ENCODE assay signal across 15 cellular contexts in the genomic region with DNA sequence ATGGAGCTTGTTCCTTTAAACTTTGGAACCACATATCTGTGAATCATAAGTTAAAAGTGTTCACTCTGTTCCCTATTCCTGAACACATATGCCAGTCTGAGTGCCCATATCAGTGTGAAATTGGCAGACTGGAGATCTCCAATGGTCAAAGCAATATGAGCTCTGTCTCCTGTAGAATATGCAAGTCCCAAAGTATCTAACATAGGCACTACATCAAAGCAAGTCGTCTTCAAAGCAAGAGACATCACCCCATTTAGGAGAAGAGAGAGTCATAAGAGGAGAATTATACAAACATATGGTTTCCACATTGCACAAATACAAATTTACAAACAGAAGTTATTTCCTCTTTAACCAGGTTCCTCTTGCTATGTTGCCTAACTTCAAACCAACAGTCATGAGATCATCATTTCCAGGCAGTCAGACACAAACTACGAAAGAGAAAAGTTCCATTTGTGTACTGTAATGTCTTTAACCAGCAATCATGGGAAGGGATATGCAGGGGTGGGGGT. TPM values are rescaled to one million over a fixed set of nuclear protein-coding genes. Genes with fewer than 3 reads are reported as not detected.
DNase-seq lines count a peak whose midpoint lies in the region; FAIRE-seq and TF ChIP-seq lines count a peak whose summit lies in the region.
"Had no signal": no experiment of that assay in that cellular context is flagged by ENCODE, and none has a peak within 500 bp of the region (broad histone marks: within the 10 kb centered on the region; RNA-seq: fewer than 3 reads in every experiment).

No MANE protein-coding gene starts in this region.

- intact Hi-C loops in activated T-helper 1 cell treated with anti-CD3 and anti-CD28 coated beads, Interleukin-12 subunit alpha, Interleukin-12 subunit beta, Interleukin-2, Interleukin-4 antibody, amounts not matched to agents 30 ng/mL and 10 ng/mL and 1 ng/mL, durations not matched to agents 14 hours and 24 hours and 36 hours (cut with micrococcal nuclease), result loop anchor here (1.0 kb wide), 1 partner anchor 16 kb away; no protein-coding TSS in a partner anchor

- no peaks in the 10 kb centered on the region for H3K27me3 Mint-ChIP-seq in activated T-helper 1 cell treated with anti-CD3 and anti-CD28 coated beads, Interleukin-12 subunit alpha, Interleukin-12 subunit beta, Interleukin-2, Interleukin-4 antibody, amounts not matched to agents 30 ng/mL and 10 ng/mL and 1 ng/mL, durations not matched to agents 14 hours and 24 hours and 36 hours (ENCODE audit: insufficient read depth)
- H3K27me3 Mint-ChIP-seq: activated naive CD8-positive, alpha-beta T cell had no signal

- TF ChIP-seq POLR2A in GM12892 (IDR thresholded peaks at IDR 0.05; ENCODE audit: low read depth, low read length), result no peak

- H3K27ac Mint-ChIP-seq in activated T-helper 1 cell treated with anti-CD3 and anti-CD28 coated beads, Interleukin-12 subunit alpha, Interleukin-12 subunit beta, Interleukin-2, Interleukin-4 antibody, amounts not matched to agents 30 ng/mL and 10 ng/mL and 1 ng/mL, durations not matched to agents 14 hours and 24 hours and 36 hours, result peak overlapping the region; percentile 99
- H3K27ac Mint-ChIP-seq: activated naive CD8-positive, alpha-beta T cell had no signal

- no peaks in the 10 kb centered on the region for H3K9me3 Mint-ChIP-seq in activated T-helper 1 cell treated with anti-CD3 and anti-CD28 coated beads, Interleukin-12 subunit alpha, Interleukin-12 subunit beta, Interleukin-2, Interleukin-4 antibody, amounts not matched to agents 30 ng/mL and 10 ng/mL and 1 ng/mL, durations not matched to agents 14 hours and 24 hours and 36 hours

- H3K4me3 Mint-ChIP-seq in activated T-helper 1 cell treated with anti-CD3 and anti-CD28 coated beads, Interleukin-12 subunit alpha, Interleukin-12 subunit beta, Interleukin-2, Interleukin-4 antibody, amounts not matched to agents 30 ng/mL and 10 ng/mL and 1 ng/mL, durations not matched to agents 14 hours and 24 hours and 36 hours, result peak overlapping the region; percentile 22
- H3K4me3 Mint-ChIP-seq: activated naive CD8-positive, alpha-beta T cell had no signal

- peaks cover 7% of the 10 kb centered on the region for H3K36me3 Mint-ChIP-seq in activated T-helper 1 cell treated with anti-CD3 and anti-CD28 coated beads, Interleukin-12 subunit alpha, Interleukin-12 subunit beta, Interleukin-2, Interleukin-4 antibody, amounts not matched to agents 30 ng/mL and 10 ng/mL and 1 ng/mL, durations not matched to agents 14 hours and 24 hours and 36 hours (ENCODE audit: low read depth)
- H3K36me3 Mint-ChIP-seq: activated naive CD8-positive, alpha-beta T cell had no signal

- DNase-seq in AG08396 (ENCODE audit: low spot score) (peak; percentile 28), GM04504 (ENCODE audit: low read depth) (peak; percentile 42), GM13977 (ENCODE audit: low spot score) (no peak), KG1 (lab: John Stamatoyannopoulos, UW) (no peak), GM12892 (ENCODE audit: insufficient read length) (no peak), HuH-7 (ENCODE audit: low spot score) (no peak)
- no peak for DNase-seq in activated T-helper 1 cell treated with anti-CD3 and anti-CD28 coated beads, Interleukin-12 subunit alpha, Interleukin-12 subunit beta, Interleukin-2, Interleukin-4 antibody, amounts not matched to agents 30 ng/mL and 10 ng/mL and 1 ng/mL, durations not matched to agents 14 hours and 24 hours and 36 hours (ENCODE audit: low spot score)
- DNase-seq: dermis blood vessel endothelial cell, MG63, NCI-H526, right cardiac atrium had no signal

- no peaks in the 10 kb centered on the region for H3K36me3 ChIP-seq in liver (ENCODE audit: control insufficient read depth in 4 of 4, insufficient read depth in 3 of 4, low read depth in 1 of 4, low read length in 3 of 4)
- H3K36me3 ChIP-seq: MG63 had no signal

- no peak for FAIRE-seq in GM12892 (lab: Jason Lieb, UNC)
- FAIRE-seq: D721Med, GM12878 had no signal

- in situ Hi-C loops in GM13977 (cut with MboI; ENCODE audit: low pct_unique_long_range_greater_than_20kb, low sequenced_read_pairs, unreplicated experiment), result no loop called here

- no peaks in the 10 kb centered on the region for H3K4me1 ChIP-seq in liver (ENCODE audit: control insufficient read depth in 4 of 4, insufficient read depth in 4 of 4, low read length in 3 of 4)

- peaks cover 38% of the 10 kb centered on the region for H3K4me1 Mint-ChIP-seq in activated T-helper 1 cell treated with anti-CD3 and anti-CD28 coated beads, Interleukin-12 subunit alpha, Interleukin-12 subunit beta, Interleukin-2, Interleukin-4 antibody, amounts not matched to agents 30 ng/mL and 10 ng/mL and 1 ng/mL, durations not matched to agents 14 hours and 24 hours and 36 hours (ENCODE audit: low read depth)

- H3K9me3 ChIP-seq in liver (ENCODE audit: control insufficient read depth in 4 of 4, low read length in 3 of 4), result no peaks in the 10 kb centered on the region
- H3K9me3 ChIP-seq: MG63 had no signal

- H3K27me3 ChIP-seq in liver (ENCODE audit: control insufficient read depth in 4 of 4, insufficient read depth in 4 of 4, low read length in 3 of 4), result no peaks in the 10 kb centered on the region
- H3K27me3 ChIP-seq: MG63 had no signal

- H3K9ac ChIP-seq in liver (ENCODE audit: low read depth in 1 of 2, low read length in 2 of 2), result no peak overlapping the region

- 41% methylated on average over 2 of the region's 2 CpGs for WGBS in liver

- H3K27ac ChIP-seq in liver (ENCODE audit: low read depth in 1 of 2, low read length in 2 of 2), result peak overlapping the region; percentile 21 to 75

- no peak overlapping the region for H3K4me3 ChIP-seq in liver (ENCODE audit: low read depth in 1 of 3, low read length in 3 of 3)
- H3K4me3 ChIP-seq: GM12878, MG63 had no signal

- no peak for TF ChIP-seq RAD21 in liver (IDR thresholded peaks at IDR 0.05)

- no peak for TF ChIP-seq CTCF in liver (IDR thresholded peaks at IDR 0.05; ENCODE audit: low read depth, low read length, missing input control)
- no peak for TF ChIP-seq CTCF in GM13977 (IDR thresholded peaks at IDR 0.05; ENCODE audit: extremely low read depth, insufficient read depth, missing control alignments)

TF ChIP-seq in liver, 16 proteins besides CTCF, POLR2A, EP300 and RAD21:
- TF ChIP-seq HNF4G (IDR thresholded peaks at IDR 0.05) (no peak), FOXA1 (IDR thresholded peaks at IDR 0.05) (no peak), SP1 (IDR thresholded peaks at IDR 0.05) (peak; percentile 68), RXRA (IDR thresholded peaks at IDR 0.05) (peak in 1 of 2 donors; percentile 43), YY1 (IDR thresholded peaks at IDR 0.05) (peak; percentile 53), EGR1 (IDR thresholded peaks at IDR 0.05; ENCODE audit: low read depth in 2 of 2) (no peak), FOXA2 (IDR thresholded peaks at IDR 0.05) (no peak), JUND (IDR thresholded peaks at IDR 0.05) (peak; percentile 66 to 75), TAF1 (conservative IDR thresholded peaks at IDR 0.05) (no peak), HNF4A (conservative IDR thresholded peaks at IDR 0.05) (peak in 1 of 2 donors; percentile 46)
- TF ChIP-seq, protein P1, sequence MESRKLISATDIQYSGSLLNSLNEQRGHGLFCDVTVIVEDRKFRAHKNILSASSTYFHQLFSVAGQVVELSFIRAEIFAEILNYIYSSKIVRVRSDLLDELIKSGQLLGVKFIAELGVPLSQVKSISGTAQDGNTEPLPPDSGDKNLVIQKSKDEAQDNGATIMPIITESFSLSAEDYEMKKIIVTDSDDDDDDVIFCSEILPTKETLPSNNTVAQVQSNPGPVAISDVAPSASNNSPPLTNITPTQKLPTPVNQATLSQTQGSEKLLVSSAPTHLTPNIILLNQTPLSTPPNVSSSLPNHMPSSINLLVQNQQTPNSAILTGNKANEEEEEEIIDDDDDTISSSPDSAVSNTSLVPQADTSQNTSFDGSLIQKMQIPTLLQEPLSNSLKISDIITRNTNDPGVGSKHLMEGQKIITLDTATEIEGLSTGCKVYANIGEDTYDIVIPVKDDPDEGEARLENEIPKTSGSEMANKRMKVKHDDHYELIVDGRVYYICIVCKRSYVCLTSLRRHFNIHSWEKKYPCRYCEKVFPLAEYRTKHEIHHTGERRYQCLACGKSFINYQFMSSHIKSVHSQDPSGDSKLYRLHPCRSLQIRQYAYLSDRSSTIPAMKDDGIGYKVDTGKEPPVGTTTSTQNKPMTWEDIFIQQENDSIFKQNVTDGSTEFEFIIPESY (IDR thresholded peaks at IDR 0.05), result no peak
- TF ChIP-seq, protein P2, sequence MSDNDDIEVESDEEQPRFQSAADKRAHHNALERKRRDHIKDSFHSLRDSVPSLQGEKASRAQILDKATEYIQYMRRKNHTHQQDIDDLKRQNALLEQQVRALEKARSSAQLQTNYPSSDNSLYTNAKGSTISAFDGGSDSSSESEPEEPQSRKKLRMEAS (IDR thresholded peaks at IDR 0.05), result peak; percentile 31
- TF ChIP-seq, protein P3, sequence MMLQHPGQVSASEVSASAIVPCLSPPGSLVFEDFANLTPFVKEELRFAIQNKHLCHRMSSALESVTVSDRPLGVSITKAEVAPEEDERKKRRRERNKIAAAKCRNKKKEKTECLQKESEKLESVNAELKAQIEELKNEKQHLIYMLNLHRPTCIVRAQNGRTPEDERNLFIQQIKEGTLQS (IDR thresholded peaks at IDR 0.05), result peak; percentile 48

RNA-seq across cellular contexts. Expression of a gene that starts 9.9 kb away (rescaled TPM):
- total RNA-seq in activated T-helper 1 cell treated with anti-CD3 and anti-CD28 coated beads, Interleukin-12 subunit alpha, Interleukin-12 subunit beta, Interleukin-2, Interleukin-4 antibody, amounts not matched to agents 30 ng/mL and 10 ng/mL and 1 ng/mL, durations not matched to agents 14 hours and 24 hours and 36 hours, result 71.1 and 77.5 TPM in 2 replicates
- total RNA-seq in liver, result 100 to 1,000 TPM in 1 of 2 donors, 10 to 100 TPM in 1; 27.9 to 145 TPM
- 10 to 100 TPM; 44.0 to 44.1 TPM for polyA plus RNA-seq in liver
- 9.5 TPM for polyA plus RNA-seq in GM12892 (2012; ENCODE audit: missing spikeins)

Comparison
In these comparisons a context has a peak if more than half of its experiments do, and no peak if none do; other contexts are left out.
1. DNase-seq: peak in AG08396 (single experiment) and GM04504 (single experiment); none in activated T-helper 1 cell treated with anti-CD3 and anti-CD28 coated beads, Interleukin-12 subunit alpha, Interleukin-12 subunit beta, Interleukin-2, Interleukin-4 antibody, amounts not matched to agents 30 ng/mL and 10 ng/mL and 1 ng/mL, durations not matched to agents 14 hours and 24 hours and 36 hours (single experiment), GM13977 (single experiment), KG1 (single experiment), GM12892 (single experiment) and HuH-7 (single experiment).